ENCODE assay signal across 11 cellular contexts in the genomic region with DNA sequence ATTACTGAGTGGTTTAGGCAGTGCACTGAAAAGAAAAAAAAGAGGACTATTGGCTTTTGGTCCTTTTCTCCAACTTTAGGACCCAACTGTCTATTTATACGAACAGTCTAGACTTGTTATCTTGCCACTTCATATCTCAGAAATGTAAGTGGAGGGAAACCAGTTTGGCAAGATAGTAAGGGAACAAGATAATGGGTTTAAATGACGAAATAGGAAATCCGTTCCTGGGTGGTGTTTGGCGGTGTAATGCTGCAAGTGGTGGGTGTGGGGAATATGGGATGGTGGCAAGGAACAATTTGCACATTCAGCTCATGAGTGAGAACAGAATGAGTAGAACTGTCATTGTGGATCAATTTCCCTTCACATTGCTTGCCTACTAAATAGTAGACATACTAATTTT. TPM values are rescaled to one million over a fixed set of nuclear protein-coding genes. Genes with fewer than 3 reads are reported as not detected.
DNase-seq lines count a peak whose midpoint lies in the region; ATAC-seq, FAIRE-seq and TF ChIP-seq lines count a peak whose summit lies in the region.
"Had no signal": no experiment of that assay in that cellular context is flagged by ENCODE, and none has a peak within 500 bp of the region (broad histone marks: within the 10 kb centered on the region; RNA-seq: fewer than 3 reads in every experiment).

No MANE protein-coding gene starts in this region.

- H3K4me2 ChIP-seq in OCI-LY7 (ENCODE audit: low read length): 0 out of 2 replicates have a peak overlapping the region, but pooled peaks have one; percentile 60
- no peak overlapping the region for H3K4me2 ChIP-seq in endothelial cell of umbilical vein (ENCODE audit: insufficient read depth, low read length)

- no peaks in the 10 kb centered on the region for H3K27me3 Mint-ChIP-seq in activated T-cell treated with anti-CD3 and anti-CD28 coated beads, Interleukin-2, amount 50 U/mL, for 72 hours (ENCODE audit: low read depth)
- no peaks in the 10 kb centered on the region for H3K27me3 Mint-ChIP-seq in activated T-cell treated with anti-CD3 and anti-CD28 coated beads, Interleukin-2, amount 50 U/mL, for 4 hours (ENCODE audit: low read depth)
- H3K27me3 Mint-ChIP-seq in type B pancreatic cell: peaks cover 6% of the 10 kb centered on the region
- H3K27me3 Mint-ChIP-seq: activated naive CD8-positive, alpha-beta T cell treated with anti-CD3 and anti-CD28 coated beads, Interleukin-2, amount 10 ng/mL, durations not matched to agents 7 days and 5 days had no signal

- H3K4me3 ChIP-seq in OCI-LY7 (ENCODE audit: low read depth, low read length, poor library complexity, severe bottlenecking) (no peak overlapping the region), endothelial cell of umbilical vein (replicated peaks in 1 of 3; ENCODE audit: insufficient read depth in 1 of 3, low read depth in 1 of 3, low read length in 3 of 3) (no peak overlapping the region)

- CTCF ChIA-PET in OCI-LY7 (lab: Charles Lee; ENCODE audit: unreplicated experiment): no interaction called here
- CTCF ChIA-PET in endothelial cell of umbilical vein (lab: Charles Lee): no interaction called here

- H3K36me3 ChIP-seq in OCI-LY7 (ENCODE audit: insufficient read depth, low read length) (peaks cover 88% of the 10 kb centered on the region), endothelial cell of umbilical vein (ENCODE audit: control insufficient read depth in 2 of 2, extremely low read depth in 1 of 2, insufficient read depth in 2 of 2, low read length in 2 of 2) (no peaks in the 10 kb centered on the region)

- no peak for TF ChIP-seq POLR2A in endothelial cell of umbilical vein (IDR thresholded peaks at IDR 0.05; ENCODE audit: low read depth, low read length)

- no peaks in the 10 kb centered on the region for H4K20me1 ChIP-seq in OCI-LY7 (ENCODE audit: insufficient read depth, low read length)
- H4K20me1 ChIP-seq in endothelial cell of umbilical vein (replicated peaks; ENCODE audit: control insufficient read depth, extremely low read depth, insufficient read depth, low read length): no peaks in the 10 kb centered on the region

- H3K9me2 ChIP-seq in OCI-LY7 (ENCODE audit: insufficient read depth, low read length): no peaks in the 10 kb centered on the region

- peaks cover 15 to 29% of the 10 kb centered on the region in 2 donors for H3K36me3 Mint-ChIP-seq in activated T-cell treated with anti-CD3 and anti-CD28 coated beads, Interleukin-2, amount 50 U/mL, for 72 hours (ENCODE audit: insufficient read depth in 2 of 2)
- peaks cover 49% of the 10 kb centered on the region for H3K36me3 Mint-ChIP-seq in activated T-cell treated with anti-CD3 and anti-CD28 coated beads, Interleukin-2, amount 50 U/mL, for 4 hours (ENCODE audit: insufficient read depth)
- H3K36me3 Mint-ChIP-seq in type B pancreatic cell: no peaks in the 10 kb centered on the region

- peaks cover 36 to 59% of the 10 kb centered on the region in 2 experiments for H3K27me3 ChIP-seq in endothelial cell of umbilical vein (ENCODE audit: control insufficient read depth in 2 of 2, insufficient read depth in 2 of 2, low read length in 2 of 2)

- H3K4me3 Mint-ChIP-seq in activated T-cell treated with anti-CD3 and anti-CD28 coated beads, Interleukin-2, amount 50 U/mL, for 72 hours: no peak overlapping the region
- H3K4me3 Mint-ChIP-seq in activated T-cell treated with anti-CD3 and anti-CD28 coated beads, Interleukin-2, amount 50 U/mL, for 4 hours: no peak overlapping the region
- peak overlapping the region; percentile 29 for H3K4me3 Mint-ChIP-seq in type B pancreatic cell
- H3K4me3 Mint-ChIP-seq: activated naive CD8-positive, alpha-beta T cell treated with anti-CD3 and anti-CD28 coated beads, Interleukin-2, amount 10 ng/mL, durations not matched to agents 7 days and 5 days had no signal

- no peak overlapping the region for H3K9ac ChIP-seq in endothelial cell of umbilical vein (replicated peaks; ENCODE audit: extremely low read depth, insufficient read depth, low read length)

- H3K4me1 Mint-ChIP-seq in activated T-cell treated with anti-CD3 and anti-CD28 coated beads, Interleukin-2, amount 50 U/mL, for 72 hours (ENCODE audit: low read depth): peaks cover 66% of the 10 kb centered on the region
- H3K4me1 Mint-ChIP-seq in activated T-cell treated with anti-CD3 and anti-CD28 coated beads, Interleukin-2, amount 50 U/mL, for 4 hours (ENCODE audit: low read depth): peaks cover 75% of the 10 kb centered on the region
- peaks cover 22% of the 10 kb centered on the region for H3K4me1 Mint-ChIP-seq in type B pancreatic cell (ENCODE audit: unreplicated experiment)

- dilution Hi-C loops in endothelial cell of umbilical vein (cut with MboI; ENCODE audit: extremely low pct_ligation_motif_present, low sequenced_read_pairs): no loop called here

- ATAC-seq in activated T-cell treated with anti-CD3 and anti-CD28 coated beads, Interleukin-2, amount 50 U/mL, for 72 hours (replicated peaks in 1 of 2): no peak
- ATAC-seq in activated T-cell treated with anti-CD3 and anti-CD28 coated beads, Interleukin-2, amount 50 U/mL, for 4 hours: no peak
- ATAC-seq in HG02870 (IDR thresholded peaks at IDR 0.05; ENCODE audit: unreplicated experiment): no peak

- H2AFZ ChIP-seq in OCI-LY7 (ENCODE audit: low read length) (no peak overlapping the region), endothelial cell of umbilical vein (ENCODE audit: low read depth, low read length) (no peak overlapping the region)

- H3K9me3 ChIP-seq in OCI-LY7 (ENCODE audit: low read length): no peaks in the 10 kb centered on the region
- no peaks in the 10 kb centered on the region for H3K9me3 ChIP-seq in endothelial cell of umbilical vein (replicated peaks; ENCODE audit: control insufficient read depth, insufficient read depth, low read length)

- TF ChIP-seq CTCF in OCI-LY7 (conservative IDR thresholded peaks at IDR 0.05; ENCODE audit: low read length): no peak
- TF ChIP-seq CTCF in endothelial cell of umbilical vein (IDR thresholded peaks at IDR 0.05; ENCODE audit: extremely low read depth in 1 of 2, insufficient read depth in 1 of 2, low read depth in 1 of 2, low read length in 2 of 2): no peak
- TF ChIP-seq CTCF in type B pancreatic cell (conservative IDR thresholded peaks at IDR 0.05): no peak

- FAIRE-seq in endothelial cell of umbilical vein (lab: Jason Lieb, UNC): no peak

- H3K27ac Mint-ChIP-seq in activated T-cell treated with anti-CD3 and anti-CD28 coated beads, Interleukin-2, amount 50 U/mL, for 72 hours: peak overlapping the region; percentile 79
- peak overlapping the region; percentile 83 for H3K27ac Mint-ChIP-seq in type B pancreatic cell
- H3K27ac Mint-ChIP-seq: activated naive CD8-positive, alpha-beta T cell treated with anti-CD3 and anti-CD28 coated beads, Interleukin-2, amount 10 ng/mL, durations not matched to agents 7 days and 5 days had no signal

- no peaks in the 10 kb centered on the region for H3K9me1 ChIP-seq in endothelial cell of umbilical vein (replicated peaks; ENCODE audit: control insufficient read depth, extremely low read depth, insufficient read depth, low read length)

- H3K79me2 ChIP-seq in OCI-LY7 (ENCODE audit: insufficient read depth, low read depth, low read length) (peaks cover 73% of the 10 kb centered on the region), endothelial cell of umbilical vein (ENCODE audit: control insufficient read depth, insufficient read depth, low read length) (no peaks in the 10 kb centered on the region)

- DNase-seq in activated T-cell treated with anti-CD3 and anti-CD28 coated beads, Interleukin-2, amount 50 U/mL, for 72 hours: no peak
- no peak for DNase-seq in activated T-cell treated with anti-CD3 and anti-CD28 coated beads, Interleukin-2, amount 50 U/mL, for 4 hours
- DNase-seq in OCI-LY7 (ENCODE audit: low spot score) (no peak), endothelial cell of umbilical vein (ENCODE audit: low read depth, low spot score) (peak; percentile 3), type B pancreatic cell (ENCODE audit: extremely low spot score, unreplicated experiment) (no peak), AG08396 (ENCODE audit: low spot score) (no peak), NCI-H446 (lab: John Stamatoyannopoulos, UW) (no peak)
- DNase-seq: activated naive CD8-positive, alpha-beta T cell treated with anti-CD3 and anti-CD28 coated beads, Interleukin-2, amount 10 ng/mL, durations not matched to agents 7 days and 5 days; NCI-H1930 had no signal

- BruUV-seq in OCI-LY7 (replicated peaks; lab: Mats Ljungman, UMichigan) (no TSS peak), endothelial cell of umbilical vein (replicated peaks; lab: Mats Ljungman, UMichigan) (no TSS peak)

- no peaks in the 10 kb centered on the region for H3K9me3 Mint-ChIP-seq in activated T-cell treated with anti-CD3 and anti-CD28 coated beads, Interleukin-2, amount 50 U/mL, for 72 hours
- H3K9me3 Mint-ChIP-seq in activated T-cell treated with anti-CD3 and anti-CD28 coated beads, Interleukin-2, amount 50 U/mL, for 4 hours: no peaks in the 10 kb centered on the region
- peaks cover 9% of the 10 kb centered on the region for H3K9me3 Mint-ChIP-seq in type B pancreatic cell
- H3K9me3 Mint-ChIP-seq: activated naive CD8-positive, alpha-beta T cell treated with anti-CD3 and anti-CD28 coated beads, Interleukin-2, amount 10 ng/mL, durations not matched to agents 7 days and 5 days had no signal

- H3K4me1 ChIP-seq in OCI-LY7 (ENCODE audit: insufficient read depth, low read length, poor library complexity, severe bottlenecking) (peaks cover 83% of the 10 kb centered on the region), endothelial cell of umbilical vein (ENCODE audit: control insufficient read depth, extremely low read depth, insufficient read depth, low read length) (no peaks in the 10 kb centered on the region)

- POLR2A ChIA-PET in OCI-LY7 (lab: Charles Lee): interaction anchor here (0.6 to 7.5 kb wide), 4 partner anchors 10 to 323 kb away, joined by 3 to 70 read pairs (median 14); no protein-coding TSS in a partner anchor
- POLR2A ChIA-PET in endothelial cell of umbilical vein (lab: Charles Lee): no interaction called here

- H3K27ac ChIP-seq in OCI-LY7 (ENCODE audit: low read depth, low read length, poor library complexity, severe bottlenecking): peak overlapping the region; percentile 5
- no peak overlapping the region for H3K27ac ChIP-seq in endothelial cell of umbilical vein (ENCODE audit: insufficient read depth, low read depth, low read length)

- intact Hi-C loops in OCI-LY7 (cut with micrococcal nuclease; ENCODE audit: unreplicated experiment) (no loop called here), endothelial cell of umbilical vein (cut with micrococcal nuclease) (loop anchor here (1.0 to 10.0 kb wide), 2 partner anchors 44 to 82 kb away; partner anchors contain the start of genes IKZF3 and ZPBP2)

RNA-seq across cellular contexts. Expression of gene GRB7, which starts 44.7 kb away (rescaled TPM):
- 1 to 10 TPM; 3.5 to 6.0 TPM for total RNA-seq in activated T-cell treated with anti-CD3 and anti-CD28 coated beads, Interleukin-2, amount 50 U/mL, for 72 hours
- total RNA-seq in activated T-cell treated with anti-CD3 and anti-CD28 coated beads, Interleukin-2, amount 50 U/mL, for 4 hours: under 1 TPM; 0.43 to 0.73 (median 0.47) TPM
- total RNA-seq in OCI-LY7 (2014; rRNA removed; shearing (Covaris generic)): 0.25 and 0.31 TPM in 2 replicates
- not detected in 2 replicates for total RNA-seq in OCI-LY7 (2022)
- not detected in 2 replicates for total RNA-seq in endothelial cell of umbilical vein
- 0.04 and 0.06 TPM in 2 replicates for polyA plus RNA-seq in endothelial cell of umbilical vein
- 0.04 TPM in 1 of 2 replicates, not detected in the other for polyA plus RNA-seq in endothelial cell of umbilical vein (2011; cell fraction: cytosol; rRNA removed)
- 0.17 and 0.24 TPM in 2 replicates for polyA plus RNA-seq in endothelial cell of umbilical vein (2011; cell fraction: nucleus; rRNA removed)
- polyA plus RNA-seq in endothelial cell of umbilical vein (2012): 0.15 and 0.35 TPM in 2 replicates
- 0.36 TPM in 1 of 2 replicates, not detected in the other for polyA minus RNA-seq in endothelial cell of umbilical vein
- polyA minus RNA-seq in endothelial cell of umbilical vein (2011; cell fraction: cytosol; rRNA and poly(A)+ RNA removed): 2.7 TPM
- polyA minus RNA-seq in endothelial cell of umbilical vein (2011; cell fraction: nucleus; rRNA and poly(A)+ RNA removed): not detected in 2 replicates
- total RNA-seq in type B pancreatic cell (ENCODE audit: low replicate concordance): 31.8 and 73.9 TPM in 2 replicates
- total RNA-seq: H4 had no signal

RNA-seq across cellular contexts. Expression of gene MIEN1, which starts 52.1 kb away (rescaled TPM):
- 10 to 100 TPM; 39.4 to 40.1 TPM for total RNA-seq in activated T-cell treated with anti-CD3 and anti-CD28 coated beads, Interleukin-2, amount 50 U/mL, for 72 hours
- total RNA-seq in activated T-cell treated with anti-CD3 and anti-CD28 coated beads, Interleukin-2, amount 50 U/mL, for 4 hours: 10 to 100 TPM; 43.2 to 48.6 (median 45.7) TPM
- total RNA-seq in OCI-LY7 (2014; rRNA removed; shearing (Covaris generic)): 77.3 and 89.9 TPM in 2 replicates
- total RNA-seq in OCI-LY7 (2022): 55.4 and 59.4 TPM in 2 replicates
- total RNA-seq in endothelial cell of umbilical vein: 42.4 and 51.1 TPM in 2 replicates
- 74.1 and 74.5 TPM in 2 replicates for polyA plus RNA-seq in endothelial cell of umbilical vein
- 70.9 and 81.7 TPM in 2 replicates for polyA plus RNA-seq in endothelial cell of umbilical vein (2011; cell fraction: cytosol; rRNA removed)
- polyA plus RNA-seq in endothelial cell of umbilical vein (2011; cell fraction: nucleus; rRNA removed): 26.5 and 26.8 TPM in 2 replicates
- polyA plus RNA-seq in endothelial cell of umbilical vein (2012): 71.2 and 91.6 TPM in 2 replicates
- polyA minus RNA-seq in endothelial cell of umbilical vein: 19.7 and 20.0 TPM in 2 replicates
- polyA minus RNA-seq in endothelial cell of umbilical vein (2011; cell fraction: cytosol; rRNA and poly(A)+ RNA removed): 23.8 TPM
- 10.8 TPM in 2 replicates for polyA minus RNA-seq in endothelial cell of umbilical vein (2011; cell fraction: nucleus; rRNA and poly(A)+ RNA removed)
- 39.8 and 67.2 TPM in 2 replicates for total RNA-seq in type B pancreatic cell (ENCODE audit: low replicate concordance)
